Comparison of ENCODE assay signal across 19 cellular contexts in the genomic region with DNA sequence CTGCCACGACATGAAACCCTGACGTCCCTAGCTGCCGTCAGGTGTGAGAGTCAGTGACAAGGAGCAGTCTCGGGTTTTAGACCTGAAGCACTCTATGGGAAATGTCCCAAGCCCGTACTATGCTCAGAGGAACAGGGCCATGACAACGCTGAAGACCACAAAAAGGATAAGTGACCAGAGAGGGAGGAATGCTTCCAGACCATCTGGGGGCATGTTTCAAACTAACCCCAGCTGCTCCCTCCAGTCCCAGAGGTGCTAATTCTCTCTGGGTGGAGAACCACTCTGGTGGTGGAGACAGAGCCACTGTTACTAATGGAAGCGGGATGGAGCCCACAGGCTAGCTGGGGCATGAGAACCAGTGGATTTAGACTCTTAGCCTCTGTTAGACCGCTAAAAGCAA. TPM values are rescaled to one million over a fixed set of nuclear protein-coding genes. Genes with fewer than 3 reads are reported as not detected.
DNase-seq lines count a peak whose midpoint lies in the region; ATAC-seq, FAIRE-seq and TF ChIP-seq lines count a peak whose summit lies in the region.
"Had no signal": no experiment of that assay in that cellular context is flagged by ENCODE, and none has a peak within 500 bp of the region (broad histone marks: within the 10 kb centered on the region; RNA-seq: fewer than 3 reads in every experiment).

No MANE protein-coding gene starts in this region.

- H3K27ac ChIP-seq in VCaP, result peak overlapping the region; percentile 80
- no peak overlapping the region for H3K27ac ChIP-seq in esophagus muscularis mucosa (replicated peaks in 1 of 4)
- no peak overlapping the region for H3K27ac ChIP-seq in trophoblast cell (ENCODE audit: low read depth, low read length)
- H3K27ac ChIP-seq: KMS-11 had no signal

- H4K91ac ChIP-seq in trophoblast cell (ENCODE audit: low read depth, low read length), result no peak overlapping the region

- no peak overlapping the region for H3K14ac ChIP-seq in trophoblast cell (ENCODE audit: low read length)

- DNase-seq in HTR-8/SVneo (ENCODE audit: insufficient read length, low spot score) (no peak), esophagus muscularis mucosa (ENCODE audit: extremely low spot score) (peak; percentile 72), trophoblast cell (no peak), cerebellar cortex (ENCODE audit: low spot score) (no peak)
- DNase-seq in activated CD4-positive, CD25-positive, alpha-beta regulatory T cell treated with anti-CD3 and anti-CD28 coated beads, Interleukin-2, amount 50 U/mL, for 72 hours, result no peak
- DNase-seq: DMS153, EL, HCEC 1CT, MG63, NCI-H1092, NCI-H146, NCI-H2081, NCI-H774 had no signal

- H3K9me3 ChIP-seq in esophagus muscularis mucosa, result no peaks in the 10 kb centered on the region
- H3K9me3 ChIP-seq in trophoblast cell (ENCODE audit: insufficient read depth, low read depth, low read length), result no peaks in the 10 kb centered on the region
- H3K9me3 ChIP-seq: Caco-2, MG63 had no signal

- H3K9ac ChIP-seq in trophoblast cell (ENCODE audit: low read length), result peak overlapping the region; percentile 25
- H3K9ac ChIP-seq: KMS-11 had no signal

- intact Hi-C loops in esophagus muscularis mucosa (cut with DNase I), result no loop called here

- H2BK120ac ChIP-seq in trophoblast cell (ENCODE audit: insufficient read depth, low read length, poor library complexity), result no peak overlapping the region

- ATAC-seq in HG02798 (IDR thresholded peaks at IDR 0.05; ENCODE audit: poor library complexity, unreplicated experiment), result no peak
- ATAC-seq: HepG2 had no signal

- no peak overlapping the region for H4K12ac ChIP-seq in trophoblast cell (ENCODE audit: low read depth, low read length)

- peak; percentile 16 for FAIRE-seq in HTR-8/SVneo (lab: Jason Lieb, UNC)
- FAIRE-seq: HepG2 had no signal

- H4K8ac ChIP-seq in trophoblast cell (ENCODE audit: low read depth, low read length), result no peak overlapping the region

- no peaks in the 10 kb centered on the region for H3K27me3 ChIP-seq in esophagus muscularis mucosa
- H3K27me3 ChIP-seq in trophoblast cell (ENCODE audit: insufficient read depth, low read length), result no peaks in the 10 kb centered on the region
- H3K27me3 ChIP-seq: MG63 had no signal

- TF ChIP-seq EP300 in esophagus muscularis mucosa (IDR thresholded peaks at IDR 0.05), result no peak

- peaks cover 0 to 15% (median 7%) of the 10 kb centered on the region in 4 donors for H3K36me3 ChIP-seq in esophagus muscularis mucosa
- peaks cover 29 to 39% of the 10 kb centered on the region in 2 experiments for H3K36me3 ChIP-seq in trophoblast cell (ENCODE audit: control insufficient read depth in 1 of 2, insufficient read depth in 2 of 2, low read length in 2 of 2)

- TF ChIP-seq CTCF in VCaP (conservative IDR thresholded peaks at IDR 0.05) (no peak), esophagus muscularis mucosa (IDR thresholded peaks at IDR 0.05) (no peak)

- H2AK5ac ChIP-seq in trophoblast cell (ENCODE audit: low read length), result no peak overlapping the region

- H3K18ac ChIP-seq in trophoblast cell (ENCODE audit: low read length), result no peak overlapping the region

- no peak overlapping the region for H3K4ac ChIP-seq in trophoblast cell (ENCODE audit: low read depth, low read length)

- H2BK12ac ChIP-seq in trophoblast cell (ENCODE audit: low read length), result no peak overlapping the region

- no peak overlapping the region for H3K4me2 ChIP-seq in trophoblast cell (ENCODE audit: low read length)
- H3K4me2 ChIP-seq: KMS-11 had no signal

- no peak overlapping the region for H2BK5ac ChIP-seq in trophoblast cell (ENCODE audit: low read depth, low read length, poor library complexity)

- no peaks in the 10 kb centered on the region for H3K4me1 ChIP-seq in esophagus muscularis mucosa
- no peaks in the 10 kb centered on the region for H3K4me1 ChIP-seq in trophoblast cell (ENCODE audit: control insufficient read depth in 1 of 2, insufficient read depth in 2 of 2, low read length in 2 of 2)
- H3K4me1 ChIP-seq: Caco-2 had no signal

- H3K79me1 ChIP-seq in trophoblast cell (ENCODE audit: low read length), result peaks cover 2% of the 10 kb centered on the region

- H3K79me2 ChIP-seq in trophoblast cell (ENCODE audit: control insufficient read depth, insufficient read depth, low read length, poor library complexity), result peaks cover 2% of the 10 kb centered on the region

- H3K23ac ChIP-seq in trophoblast cell (ENCODE audit: low read length), result no peak overlapping the region

- WGBS in esophagus muscularis mucosa, result 87% methylated on average over 8 of the region's 8 CpGs
- WGBS in trophoblast cell (ENCODE audit: extremely low coverage, insufficient coverage, insufficient read length), result no CpG with 5 or more reads among the region's 8 CpGs

- H3K4me3 ChIP-seq in esophagus muscularis mucosa (no peak overlapping the region), trophoblast cell (ENCODE audit: low read depth, low read length) (no peak overlapping the region)
- H3K4me3 ChIP-seq: MG63 had no signal

- no peak overlapping the region for H2AFZ ChIP-seq in trophoblast cell (ENCODE audit: insufficient read depth, low read length, poor library complexity)

- TF ChIP-seq POLR2A in esophagus muscularis mucosa (IDR thresholded peaks at IDR 0.05; ENCODE audit: low read depth), result no peak

RNA-seq across cellular contexts. Expression of a gene that starts 8.7 kb away (rescaled TPM):
- total RNA-seq in esophagus muscularis mucosa, result 1 to 10 TPM in 3 of 4 donors, under 1 TPM in 1; 0.66 to 2.1 (median 1.4) TPM
- polyA plus RNA-seq in trophoblast cell (2013), result 77.5 and 77.9 TPM in 2 replicates

RNA-seq across cellular contexts. Expression of a gene that starts 9.1 kb away (rescaled TPM):
- 10 to 100 TPM; 16.2 to 22.9 (median 20.7) TPM for total RNA-seq in esophagus muscularis mucosa
- 29.1 and 30.3 TPM in 2 replicates for polyA plus RNA-seq in trophoblast cell (2013)

RNA-seq across cellular contexts. Expression of a gene that starts 24.6 kb away (rescaled TPM):
- total RNA-seq in esophagus muscularis mucosa, result 10 to 100 TPM; 48.2 to 75.0 (median 54.5) TPM
- polyA plus RNA-seq in trophoblast cell (2013), result 65.1 and 68.4 TPM in 2 replicates

RNA-seq across cellular contexts. Expression of a gene that starts 28.7 kb away (rescaled TPM):
- 1 to 10 TPM; 3.1 to 8.1 (median 5.4) TPM for total RNA-seq in esophagus muscularis mucosa
- polyA plus RNA-seq in trophoblast cell (2013), result 0.22 and 0.29 TPM in 2 replicates
- total RNA-seq: SK-MEL-5 had no signal
